In the genomic region with DNA sequence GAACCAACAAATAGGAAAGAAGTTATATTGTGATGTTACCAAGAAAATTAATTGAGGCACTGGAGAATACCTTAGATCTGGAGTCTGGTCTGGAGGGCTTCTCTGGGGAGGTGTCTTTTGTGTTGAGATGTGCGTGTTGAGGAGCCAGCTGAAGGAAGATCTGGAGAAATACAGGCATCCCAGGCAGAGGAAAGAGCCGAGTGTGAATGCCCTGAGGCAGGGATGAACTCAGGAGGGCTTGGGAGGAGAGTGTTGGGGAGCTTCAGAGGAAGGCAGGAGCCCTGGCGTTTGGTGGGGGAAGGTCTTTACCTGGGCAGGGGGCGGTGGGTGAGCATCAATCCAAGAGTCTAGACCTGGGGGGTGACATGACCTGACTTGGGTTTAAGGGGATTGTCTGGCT, we compare ENCODE assay signal across 27 cellular contexts. TPM values are rescaled to one million over a fixed set of nuclear protein-coding genes. Genes with fewer than 3 reads are reported as not detected.
DNase-seq lines count a peak whose midpoint lies in the region; ATAC-seq and TF ChIP-seq lines count a peak whose summit lies in the region.
"Had no signal": no experiment of that assay in that cellular context is flagged by ENCODE, and none has a peak within 500 bp of the region (broad histone marks: within the 10 kb centered on the region; RNA-seq: fewer than 3 reads in every experiment).

No MANE protein-coding gene starts in this region.

- H3K4me3 ChIP-seq in SJSA1: no peak overlapping the region
- H3K4me3 ChIP-seq in dorsolateral prefrontal cortex: no peak overlapping the region
- no peak overlapping the region for H3K4me3 ChIP-seq in tibial nerve
- no peak overlapping the region for H3K4me3 ChIP-seq in sigmoid colon
- H3K4me3 ChIP-seq: transverse colon had no signal

- no peak for TF ChIP-seq POLR2A in tibial nerve (IDR thresholded peaks at IDR 0.05)
- no peak for TF ChIP-seq POLR2A in sigmoid colon (IDR thresholded peaks at IDR 0.05)

- H3K36me3 Mint-ChIP-seq in nephron (ENCODE audit: low read depth): peaks cover 12% of the 10 kb centered on the region
- H3K36me3 Mint-ChIP-seq: CD8-positive, alpha-beta T cell had no signal

- 79 to 89% methylated on average over 4 of the region's 4 CpGs for WGBS in tibial nerve, 2 donors
- WGBS in sigmoid colon, 2 donors: 79 to 88% methylated on average over 4 of the region's 4 CpGs

- H3K9me3 Mint-ChIP-seq in nephron: no peaks in the 10 kb centered on the region
- H3K9me3 Mint-ChIP-seq: activated CD8-positive, alpha-beta T cell treated with anti-CD3 and anti-CD28 coated beads for 36 hours; CD8-positive, alpha-beta T cell; memory B cell; stimulated activated naive CD8-positive, alpha-beta T cell treated with anti-CD3 and anti-CD28 coated beads, Interleukin-15, Interleukin-2, amounts not matched to agents 100 ng/mL and 50 ng/mL, for 24 hours had no signal

- peaks cover 8% of the 10 kb centered on the region for H3K27me3 Mint-ChIP-seq in nephron (ENCODE audit: low read depth)
- H3K27me3 Mint-ChIP-seq: activated CD8-positive, alpha-beta T cell treated with anti-CD3 and anti-CD28 coated beads for 36 hours; memory B cell; stimulated activated naive CD8-positive, alpha-beta T cell treated with anti-CD3 and anti-CD28 coated beads, Interleukin-15, Interleukin-2, amounts not matched to agents 100 ng/mL and 50 ng/mL, for 24 hours had no signal

- H3K4me3 Mint-ChIP-seq in nephron: peak overlapping the region in 1 of 3 experiments; percentile 38
- H3K4me3 Mint-ChIP-seq: activated CD8-positive, alpha-beta T cell treated with anti-CD3 and anti-CD28 coated beads for 36 hours; CD8-positive, alpha-beta T cell; memory B cell; stimulated activated naive CD8-positive, alpha-beta T cell treated with anti-CD3 and anti-CD28 coated beads, Interleukin-15, Interleukin-2, amounts not matched to agents 100 ng/mL and 50 ng/mL, for 24 hours had no signal

- H3K27ac ChIP-seq in SJSA1: peak overlapping the region; percentile 55; the same call in 1 of the 2 replicates
- peak overlapping the region in 56 of 59 donors; percentile 4 to 97 (median 86) for H3K27ac ChIP-seq in dorsolateral prefrontal cortex
- H3K27ac ChIP-seq in tibial nerve: peak overlapping the region in 3 of 4 donors; percentile 64 to 82 (median 77)
- H3K27ac ChIP-seq in sigmoid colon: no peak overlapping the region
- H3K27ac ChIP-seq: transverse colon had no signal

- TF ChIP-seq CTCF in dorsolateral prefrontal cortex (IDR thresholded peaks at IDR 0.05 in 54 of 56, conservative IDR thresholded peaks at IDR 0.05 in 2 of 56; ENCODE audit: low read depth in 1 of 56, partially characterized antibody in 56 of 56) (no peak), nephron (IDR thresholded peaks at IDR 0.05; ENCODE audit: unreplicated experiment in 3 of 3) (no peak), tibial nerve (IDR thresholded peaks at IDR 0.05) (no peak), sigmoid colon (IDR thresholded peaks at IDR 0.05) (no peak)

- DNase-seq in SJSA1 (ENCODE audit: low read depth in 1 of 2, low spot score in 2 of 2): no peak
- DNase-seq in dorsolateral prefrontal cortex: no peak
- no peak for DNase-seq in tibial nerve (ENCODE audit: low spot score in 2 of 2)
- DNase-seq in GDM1 (lab: John Stamatoyannopoulos, UW): no peak
- no peak for DNase-seq in sigmoid colon
- DNase-seq: activated CD8-positive, alpha-beta T cell treated with anti-CD3 and anti-CD28 coated beads for 36 hours; activated effector memory CD4-positive, alpha-beta T cell treated with anti-CD3 and anti-CD28 coated beads, Interleukin-2, amount 50 U/mL, for 16 hours; activated T-cell treated with anti-CD3 and anti-CD28 coated beads for 4 hours; amygdala; CD8-positive, alpha-beta T cell; DMS153; GF-D8; GOT3; Kasumi-1; kidney glomerular epithelial cell; MV-4-11; NCI-H146; NCI-H2171 treated with DMSO at 0.1 percent for 48 hours; NK-92 treated with Interleukin-12 subunit alpha and Interleukin-12 subunit beta, amount 100 ng/mL, for 24 hours; SHP77; T-helper 9 cell; transverse colon had no signal

- H3K27me3 ChIP-seq in SJSA1 (replicated peaks) (no peaks in the 10 kb centered on the region), dorsolateral prefrontal cortex (no peaks in the 10 kb centered on the region), tibial nerve (no peaks in the 10 kb centered on the region), sigmoid colon (no peaks in the 10 kb centered on the region)
- H3K27me3 ChIP-seq: transverse colon had no signal

- H3K36me3 ChIP-seq in SJSA1 (peaks cover 4% of the 10 kb centered on the region; the same call in 1 of the 2 replicates), tibial nerve (peaks cover 0 to 26% (median 0%) of the 10 kb centered on the region in 3 donors), sigmoid colon (peaks cover 0 to 10% (median 0%) of the 10 kb centered on the region in 4 donors)
- H3K36me3 ChIP-seq: transverse colon had no signal

- peaks cover 33% of the 10 kb centered on the region for H3K4me1 Mint-ChIP-seq in nephron

- H3K27ac Mint-ChIP-seq in nephron: peak overlapping the region; percentile 15 to 87 (median 80)
- H3K27ac Mint-ChIP-seq: activated CD8-positive, alpha-beta T cell treated with anti-CD3 and anti-CD28 coated beads for 36 hours; CD8-positive, alpha-beta T cell; memory B cell; stimulated activated naive CD8-positive, alpha-beta T cell treated with anti-CD3 and anti-CD28 coated beads, Interleukin-15, Interleukin-2, amounts not matched to agents 100 ng/mL and 50 ng/mL, for 24 hours had no signal

- ATAC-seq in HG03097 (IDR thresholded peaks at IDR 0.05; ENCODE audit: low FRiP score, unreplicated experiment): no peak
- ATAC-seq in activated CD4-positive, CD25-positive, alpha-beta regulatory T cell treated with anti-CD3 and anti-CD28 coated beads, Interleukin-2, amount 50 U/mL, for 24 hours: no peak
- ATAC-seq: activated CD8-positive, alpha-beta T cell treated with anti-CD3 and anti-CD28 coated beads for 36 hours; CD8-positive, alpha-beta T cell had no signal

- peaks cover 35% of the 10 kb centered on the region for H3K4me1 ChIP-seq in SJSA1 (replicated peaks)
- H3K4me1 ChIP-seq in tibial nerve: peaks cover 0 to 44% (median 17%) of the 10 kb centered on the region in 4 donors
- H3K4me1 ChIP-seq in sigmoid colon: peaks cover 0 to 23% (median 16%) of the 10 kb centered on the region in 4 donors

- H3K9me3 ChIP-seq in SJSA1 (replicated peaks): no peaks in the 10 kb centered on the region
- no peaks in the 10 kb centered on the region for H3K9me3 ChIP-seq in tibial nerve
- H3K9me3 ChIP-seq in sigmoid colon: no peaks in the 10 kb centered on the region
- H3K9me3 ChIP-seq: transverse colon had no signal

- TF ChIP-seq EP300 in tibial nerve (IDR thresholded peaks at IDR 0.05) (no peak), sigmoid colon (IDR thresholded peaks at IDR 0.05) (no peak)

- intact Hi-C loops in dorsolateral prefrontal cortex (cut with DNase I): no loop called here
- intact Hi-C loops in sigmoid colon (cut with DNase I): no loop called here

RNA-seq across cellular contexts. Expression of gene SYNGR1, which starts 13.1 kb away (rescaled TPM):
- total RNA-seq in SJSA1 (2014; rRNA removed; shearing (Covaris generic)): 8.4 and 18.6 TPM in 2 replicates
- total RNA-seq in dorsolateral prefrontal cortex: 100 to 1,000 TPM; 108 to 421 (median 288) TPM
- total RNA-seq in tibial nerve: 10 to 100 TPM; 21.1 to 32.8 (median 25.5) TPM
- total RNA-seq in sigmoid colon: 10 to 100 TPM; 14.5 to 29.4 (median 20.2) TPM
- polyA plus RNA-seq in sigmoid colon: 1 to 10 TPM in 2 of 3 donors, under 1 TPM in 1; 0.69 to 8.4 (median 7.5) TPM

RNA-seq across cellular contexts. Expression of gene TAB1, which starts 36.6 kb away (rescaled TPM):
- 9.7 and 33.3 TPM in 2 replicates for total RNA-seq in SJSA1 (2014; rRNA removed; shearing (Covaris generic))
- 10 to 100 TPM; 25.2 to 75.7 (median 46.7) TPM for total RNA-seq in dorsolateral prefrontal cortex
- 10 to 100 TPM; 29.7 to 33.7 (median 32.0) TPM for total RNA-seq in tibial nerve
- 10 to 100 TPM; 19.6 to 24.6 (median 21.3) TPM for total RNA-seq in sigmoid colon
- polyA plus RNA-seq in sigmoid colon: 10 to 100 TPM in 1 of 3 donors, 1 to 10 TPM in 2; 8.8 to 17.5 (median 9.0) TPM

RNA-seq across cellular contexts. Expression of gene RPL3, which starts 43.5 kb away (rescaled TPM):
- 1,074 and 1,435 TPM in 2 replicates for total RNA-seq in SJSA1 (2014; rRNA removed; shearing (Covaris generic))
- total RNA-seq in dorsolateral prefrontal cortex (100 to 1,000 TPM; 562 to 963 (median 699) TPM), tibial nerve (1,000 to 10,000 TPM; 1,869 to 2,331 (median 1,970) TPM), sigmoid colon (1,000 to 10,000 TPM; 1,532 to 2,212 (median 2,076) TPM)
- 1,000 to 10,000 TPM; 2,602 to 4,917 (median 3,303) TPM for polyA plus RNA-seq in sigmoid colon

Comparison
In these comparisons a context has a peak if more than half of its experiments do, and no peak if none do; other contexts are left out.
1. H3K27ac ChIP-seq: peak in SJSA1 (single experiment), dorsolateral prefrontal cortex (56 of 59) and tibial nerve (3 of 4); none in sigmoid colon (0 of 4).